In the genomic region with DNA sequence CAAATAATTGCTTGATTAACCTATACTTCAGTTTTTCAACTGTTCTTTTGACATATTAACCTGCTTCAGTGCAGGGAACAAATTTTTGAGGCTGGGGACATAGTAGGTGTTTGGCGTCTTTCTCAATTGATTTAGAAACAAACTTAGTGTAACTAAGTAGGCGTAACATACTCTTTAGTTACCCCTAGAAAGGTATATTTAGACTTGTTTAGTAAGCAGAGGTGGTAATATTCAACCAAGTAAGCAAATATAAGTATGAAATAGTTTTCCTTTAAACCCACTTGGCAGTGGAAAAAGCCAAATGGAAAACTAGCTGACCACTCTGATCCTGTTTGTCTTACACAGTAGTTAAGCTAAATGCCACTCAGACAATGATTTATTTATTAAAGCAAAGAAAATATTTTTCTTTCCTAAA, we compare ENCODE assay signal across 2 cellular contexts.
TF ChIP-seq lines count a peak whose summit lies in the region.

No MANE protein-coding gene starts in this region.

TF ChIP-seq in SK-N-SH, 30 proteins besides CTCF, POLR2A, EP300 and RAD21 (continued from another document):
- TF ChIP-seq PBX3 (IDR thresholded peaks at IDR 0.05) = no peak
- TF ChIP-seq RFX5 (IDR thresholded peaks at IDR 0.05; ENCODE audit: low read length) = no peak
- no peak for TF ChIP-seq MAX (IDR thresholded peaks at IDR 0.05; ENCODE audit: low read depth)
- TF ChIP-seq JUND (IDR thresholded peaks at IDR 0.05) = no peak
- TF ChIP-seq NFIC (IDR thresholded peaks at IDR 0.05; ENCODE audit: borderline replicate concordance) = no peak
- TF ChIP-seq, protein P1, sequence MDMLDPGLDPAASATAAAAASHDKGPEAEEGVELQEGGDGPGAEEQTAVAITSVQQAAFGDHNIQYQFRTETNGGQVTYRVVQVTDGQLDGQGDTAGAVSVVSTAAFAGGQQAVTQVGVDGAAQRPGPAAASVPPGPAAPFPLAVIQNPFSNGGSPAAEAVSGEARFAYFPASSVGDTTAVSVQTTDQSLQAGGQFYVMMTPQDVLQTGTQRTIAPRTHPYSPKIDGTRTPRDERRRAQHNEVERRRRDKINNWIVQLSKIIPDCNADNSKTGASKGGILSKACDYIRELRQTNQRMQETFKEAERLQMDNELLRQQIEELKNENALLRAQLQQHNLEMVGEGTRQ (IDR thresholded peaks at IDR 0.05; ENCODE audit: borderline replicate concordance, low read depth, low read length) = no peak
- no peak for TF ChIP-seq GABPA (IDR thresholded peaks at IDR 0.05; ENCODE audit: low read depth)
- TF ChIP-seq TAF1 (IDR thresholded peaks at IDR 0.05; ENCODE audit: borderline replicate concordance, low read depth, low read length) = no peak
- no peak for TF ChIP-seq GATA2 (CRISPR knock-in tag; IDR thresholded peaks at IDR 0.05)
- TF ChIP-seq ZBTB33 (IDR thresholded peaks at IDR 0.05; ENCODE audit: borderline replicate concordance, low read depth) = no peak

TF ChIP-seq in IMR-90, 13 proteins besides CTCF, POLR2A, EP300 and RAD21 (continued from another document):
- TF ChIP-seq, protein P1 (IDR thresholded peaks at IDR 0.05; ENCODE audit: low read depth, low read length) = no peak
- no peak for TF ChIP-seq MAFK (IDR thresholded peaks at IDR 0.05; ENCODE audit: low read depth, low read length)
- TF ChIP-seq CHD1 (IDR thresholded peaks at IDR 0.05; ENCODE audit: low read depth, low read length) = no peak
- no peak for TF ChIP-seq FOS (IDR thresholded peaks at IDR 0.05; ENCODE audit: low read depth, low read length)
- no peak for TF ChIP-seq ELK1 (IDR thresholded peaks at IDR 0.05; ENCODE audit: borderline replicate concordance, low read depth, low read length)
- TF ChIP-seq BHLHE40 (IDR thresholded peaks at IDR 0.05; ENCODE audit: low read depth, low read length) = no peak
- no peak for TF ChIP-seq MXI1 (IDR thresholded peaks at IDR 0.05; ENCODE audit: borderline replicate concordance, low read depth, low read length)
- no peak for TF ChIP-seq RCOR1 (IDR thresholded peaks at IDR 0.05; ENCODE audit: insufficient replicate concordance, low read length)
- TF ChIP-seq RFX5 (IDR thresholded peaks at IDR 0.05; ENCODE audit: low read depth, low read length) = no peak
- no peak for TF ChIP-seq SMC3 (IDR thresholded peaks at IDR 0.05; ENCODE audit: low read depth, low read length)
- no peak for TF ChIP-seq MAZ (IDR thresholded peaks at IDR 0.05; ENCODE audit: borderline replicate concordance, low read depth, low read length)
TF ChIP-seq in IMR-90: peak in this region for 0.
